In the genomic region with DNA sequence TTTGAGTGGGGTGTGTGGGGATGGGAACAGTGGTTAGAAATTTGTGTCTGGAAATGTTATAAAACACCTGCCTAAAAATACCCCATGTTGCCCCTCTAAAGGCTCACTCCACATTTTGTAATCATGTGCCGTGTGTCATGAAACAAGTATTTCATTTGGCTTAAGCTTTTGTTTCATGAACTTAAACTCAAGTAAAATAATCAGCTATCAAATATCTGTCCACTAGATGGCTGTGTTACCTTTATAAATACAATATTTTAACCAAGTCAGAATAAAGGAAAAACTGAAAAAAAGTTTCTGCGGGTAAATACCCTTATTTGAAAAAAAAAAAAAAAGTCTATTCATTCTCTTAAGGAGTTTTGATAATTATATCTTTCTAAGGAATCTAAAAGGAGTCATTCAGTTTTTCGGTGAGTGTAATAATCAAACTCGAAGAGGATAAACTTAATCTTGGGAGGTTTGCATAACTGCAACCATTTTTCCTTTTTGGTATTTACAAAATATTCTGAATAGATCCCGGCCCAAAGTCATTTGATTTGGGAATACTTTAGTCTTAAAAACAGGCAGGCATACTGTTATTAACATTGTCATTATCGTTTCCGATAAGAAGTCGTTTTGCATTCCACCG, we compare ENCODE assay signal across 8 cellular contexts. TPM values are rescaled to one million over a fixed set of nuclear protein-coding genes. Genes with fewer than 3 reads are reported as not detected.
DNase-seq lines count a peak whose midpoint lies in the region; ATAC-seq, FAIRE-seq and TF ChIP-seq lines count a peak whose summit lies in the region.

No MANE protein-coding gene starts in this region.

- POLR2A ChIA-PET in HEK293 (lab: Yijun Ruan, JAX) = no interaction called here

- CTCF ChIA-PET in HEK293 (lab: Yijun Ruan, JAX) = interaction anchor here (0.6 to 3.9 kb wide), 21 partner anchors 8 to 1516 kb away, joined by 3 to 18 read pairs (median 4); no protein-coding TSS in a partner anchor

- H3K4me1 ChIP-seq in HEK293 (ENCODE audit: control insufficient read depth, insufficient read depth, low read length) (peaks cover 8% of the 10 kb centered on the region; the same call in 1 of the 2 replicates), upper lobe of right lung (no peaks in the 10 kb centered on the region)

- H3K9me3 ChIP-seq in HEK293 (ENCODE audit: control insufficient read depth, insufficient read depth, low read depth, low read length) (no peaks in the 10 kb centered on the region), upper lobe of right lung (no peaks in the 10 kb centered on the region)

- no peak for ATAC-seq in upper lobe of right lung
- ATAC-seq in GM19455 (IDR thresholded peaks at IDR 0.05; ENCODE audit: unreplicated experiment) = no peak
- ATAC-seq in GM21515 (IDR thresholded peaks at IDR 0.05; ENCODE audit: unreplicated experiment) = no peak

- H3K27ac ChIP-seq in HEK293 (ENCODE audit: extremely low read depth, low read depth, low read length) (no peak overlapping the region), upper lobe of right lung (no peak overlapping the region)

- intact Hi-C loops in upper lobe of right lung (cut with DNase I) = no loop called here

- DNase-seq in AML-193 (lab: John Stamatoyannopoulos, UW) (peak; percentile 40 to 49), SK-MEL-5 (ENCODE audit: low read depth, low spot score) (peak; percentile 56), frontal cortex (ENCODE audit: low spot score in 2 of 2) (peak in 1 of 2 donors; percentile 8), upper lobe of right lung (no peak), nucleus accumbens (lab: John Stamatoyannopoulos, UW) (no peak)

- H3K4me3 ChIP-seq in HEK293 (ENCODE audit: low read depth, low read length) (no peak overlapping the region), upper lobe of right lung (no peak overlapping the region)

- H3K27me3 ChIP-seq in upper lobe of right lung = no peaks in the 10 kb centered on the region

- peak; percentile 90 for FAIRE-seq in frontal cortex (lab: Jason Lieb, UNC)

- in situ Hi-C loops in SK-MEL-5 (cut with HindIII; ENCODE audit: low pct_unique_long_range_greater_than_20kb, low sequenced_read_pairs) = no loop called here

- TF ChIP-seq CTCF in HEK293 (tag by site-specific recombination; IDR thresholded peaks at IDR 0.05) = no peak
- peak; percentile 48 for TF ChIP-seq CTCF in upper lobe of right lung (IDR thresholded peaks at IDR 0.05)

- H3K36me3 ChIP-seq in HEK293 (ENCODE audit: control insufficient read depth in 2 of 2, insufficient read depth in 1 of 2, low read length in 2 of 2) = no peaks in the 10 kb centered on the region
- no peaks in the 10 kb centered on the region for H3K36me3 ChIP-seq in upper lobe of right lung

TF ChIP-seq in HEK293, 187 proteins besides CTCF, POLR2A, EP300 and RAD21:
- peak; percentile 71 for TF ChIP-seq ZNF654 (tag by site-specific recombination; IDR thresholded peaks at IDR 0.05; ENCODE audit: low read depth)
- TF ChIP-seq, protein P1, sequence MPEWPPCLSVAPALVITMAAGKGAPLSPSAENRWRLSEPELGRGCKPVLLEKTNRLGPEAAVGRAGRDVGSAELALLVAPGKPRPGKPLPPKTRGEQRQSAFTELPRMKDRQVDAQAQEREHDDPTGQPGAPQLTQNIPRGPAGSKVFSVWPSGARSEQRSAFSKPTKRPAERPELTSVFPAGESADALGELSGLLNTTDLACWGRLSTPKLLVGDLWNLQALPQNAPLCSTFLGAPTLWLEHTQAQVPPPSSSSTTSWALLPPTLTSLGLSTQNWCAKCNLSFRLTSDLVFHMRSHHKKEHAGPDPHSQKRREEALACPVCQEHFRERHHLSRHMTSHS (tag by site-specific recombination; IDR thresholded peaks at IDR 0.05) = no peak

RNA-seq across cellular contexts. Expression of a gene that starts 29.9 kb away (rescaled TPM):
- 29.0 and 32.5 TPM in 2 replicates for total RNA-seq in SK-MEL-5 (2014; rRNA removed; shearing (Covaris generic))
- polyA plus RNA-seq in SK-MEL-5 (2015; cell fraction: cytosol; rRNA removed) = 16.7 and 19.3 TPM in 2 replicates
- polyA plus RNA-seq in SK-MEL-5 (2015; cell fraction: nucleus; rRNA removed) = 21.0 and 21.7 TPM in 2 replicates
- total RNA-seq in frontal cortex (13.0 TPM), upper lobe of right lung (17.9 TPM)

RNA-seq across cellular contexts. Expression of a gene that starts 49.5 kb away (rescaled TPM):
- total RNA-seq in SK-MEL-5 (2014; rRNA removed; shearing (Covaris generic)) = 17.4 and 17.8 TPM in 2 replicates
- 14.3 and 17.8 TPM in 2 replicates for polyA plus RNA-seq in SK-MEL-5 (2015; cell fraction: cytosol; rRNA removed)
- 26.6 and 32.0 TPM in 2 replicates for polyA plus RNA-seq in SK-MEL-5 (2015; cell fraction: nucleus; rRNA removed)
- total RNA-seq in frontal cortex (8.6 TPM), upper lobe of right lung (4.9 TPM)

Comparison
In these comparisons a context has a peak if more than half of its experiments do, and no peak if none do; other contexts are left out.
1. DNase-seq: peak in AML-193 (2 of 2) and SK-MEL-5 (single experiment); none in upper lobe of right lung (single experiment) and nucleus accumbens (0 of 56).